ENCODE assay signal across 20 cellular contexts in genomic region chr6:44989391-44989790, GRCh38.
"Had no signal": no experiment of that assay in that cellular context is flagged by ENCODE, and none has a peak within 500 bp of the region (broad histone marks: within the 10 kb centered on the region; RNA-seq: fewer than 3 reads in every experiment).

No MANE protein-coding gene starts in this region.

- H3K4me1 ChIP-seq: esophagus muscularis mucosa, foreskin keratinocyte, gastroesophageal sphincter, heart left ventricle, left lung, lower lobe of right lung had no signal

- H3K9me3 ChIP-seq: esophagus muscularis mucosa, gastroesophageal sphincter, heart left ventricle, left lung, lower lobe of right lung had no signal

- H3K4me3 ChIP-seq: coronary artery, dorsolateral prefrontal cortex, esophagus muscularis mucosa, gastroesophageal sphincter, heart left ventricle, hepatocyte, left lung, lower lobe of right lung had no signal

- H3K36me3 ChIP-seq: esophagus muscularis mucosa, gastroesophageal sphincter, heart left ventricle, left lung, lower lobe of right lung had no signal

- H3K27me3 ChIP-seq: dorsolateral prefrontal cortex, esophagus muscularis mucosa, foreskin keratinocyte, gastroesophageal sphincter, heart left ventricle, hepatocyte, left lung had no signal

- DNase-seq: dermis blood vessel endothelial cell; dorsolateral prefrontal cortex; effector CD4-positive, alpha-beta T cell; effector memory CD8-positive, alpha-beta T cell; endodermal cell; foreskin keratinocyte; heart left ventricle; hypothalamus; immature natural killer cell; islet precursor cell; kidney; kidney glomerular epithelial cell; left lung; left ventricle myocardium superior; lower lobe of right lung; mesenchymal stem cell had no signal

- ATAC-seq: effector memory CD8-positive, alpha-beta T cell; foreskin keratinocyte; gastroesophageal sphincter; heart left ventricle; left lung; left ventricle myocardium superior; lower lobe of right lung had no signal

- H3K27ac ChIP-seq: coronary artery, dorsolateral prefrontal cortex, esophagus muscularis mucosa, foreskin keratinocyte, gastroesophageal sphincter, heart left ventricle, hepatocyte, left lung, lower lobe of right lung had no signal
